ENCODE assay signal across 25 cellular contexts in the genomic region with DNA sequence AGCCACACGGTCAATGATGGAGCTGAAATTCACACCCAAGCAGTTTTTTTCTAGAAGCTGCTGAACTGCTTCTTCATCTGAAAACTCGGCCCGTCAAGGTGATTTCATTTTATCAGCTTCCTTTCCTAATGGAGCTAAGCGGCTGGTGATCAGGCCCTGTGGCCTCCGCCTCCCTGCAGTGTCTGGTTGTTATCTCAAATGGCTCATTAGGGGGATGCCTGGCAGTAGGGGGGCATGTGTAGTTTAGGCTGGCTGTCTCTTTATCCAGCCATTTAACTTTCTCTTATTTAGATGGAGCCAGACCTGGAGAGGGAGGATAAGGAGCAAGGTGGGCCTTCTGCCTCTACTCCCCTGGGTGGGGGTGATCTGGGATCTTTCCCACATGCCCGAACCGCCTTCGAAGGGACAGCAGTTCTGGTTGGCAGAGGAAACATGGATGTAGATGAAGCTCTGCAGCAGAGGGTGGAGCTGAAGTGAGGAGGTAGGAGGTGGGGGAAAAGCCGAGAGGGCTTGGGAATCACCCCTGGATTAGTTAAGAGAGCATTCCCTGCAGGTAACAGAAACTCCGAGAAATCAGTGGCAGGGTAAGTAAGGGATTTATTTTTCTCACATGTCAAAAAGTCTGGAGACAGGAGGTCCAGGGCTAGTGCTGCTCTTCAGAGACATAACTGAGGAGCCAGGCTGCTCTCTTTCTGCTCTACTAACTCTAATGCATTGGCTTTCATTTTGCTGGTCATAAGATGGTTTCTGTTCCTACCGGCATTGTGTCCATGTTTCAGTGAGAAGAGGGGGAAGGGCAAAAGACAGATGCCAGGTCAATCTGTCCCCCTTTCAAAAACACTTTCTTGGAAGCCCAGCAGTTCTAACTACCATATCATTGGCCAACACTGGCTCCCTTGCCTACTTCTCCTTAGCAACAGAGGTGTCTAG.
DNase-seq lines count a peak whose midpoint lies in the region; ATAC-seq and TF ChIP-seq lines count a peak whose summit lies in the region.
"Had no signal": no experiment of that assay in that cellular context is flagged by ENCODE, and none has a peak within 500 bp of the region (broad histone marks: within the 10 kb centered on the region; RNA-seq: fewer than 3 reads in every experiment).

No MANE protein-coding gene starts in this region.

- H3K27ac Mint-ChIP-seq in WTC11 (peak overlapping the region; percentile 22; the same call in 1 of the 2 replicates), nephron progenitor cell (peak overlapping the region; percentile 62)
- H3K27ac Mint-ChIP-seq: activated naive CD8-positive, alpha-beta T cell treated with anti-CD3 and anti-CD28 coated beads, Interleukin-2, amount 10 ng/mL, durations not matched to agents 7 days and 5 days; activated T-helper 2 cell treated with anti-CD3 and anti-CD28 coated beads, Interferon-gamma antibody, Interleukin-2, Interleukin-4, amounts not matched to agents 10 μg/mL and 5 μg/mL and 100 μg/mL, durations not matched to agents 14 hours and 24 hours and 36 hours; immature natural killer cell; naive thymus-derived CD4-positive, alpha-beta T cell had no signal

- DNase-seq in DMS 273 treated with DMSO at 0.1 percent for 48 hours (lab: John Stamatoyannopoulos, UW) (peak; percentile 96), H7 (peak; percentile 26), WTC11 (ENCODE audit: low spot score) (no peak), nephron progenitor cell (no peak), NCI-H1417 (lab: John Stamatoyannopoulos, UW) (no peak)
- no peak for DNase-seq in stimulated activated CD4-positive, alpha-beta T cell treated with anti-CD3 and anti-CD28 coated beads, Interleukin-4, amount 100 ng/mL, for 1 hour
- DNase-seq: activated CD4-positive, alpha-beta T cell treated with anti-CD3 and anti-CD28 coated beads, Interleukin-2, amount 50 U/mL, for 4 hours; activated CD4-positive, CD25-positive, alpha-beta regulatory T cell; activated naive CD8-positive, alpha-beta T cell treated with anti-CD3 and anti-CD28 coated beads, Interleukin-2, amount 10 ng/mL, durations not matched to agents 7 days and 5 days; effector CD4-positive, alpha-beta T cell; GOT3; immature natural killer cell; Karpas-422; MV-4-11; naive thymus-derived CD4-positive, alpha-beta T cell; NCI-H187; NCI-H2171 treated with DMSO at 0.1 percent for 48 hours; posterior cingulate gyrus; sigmoid colon; T1000; trophoblast cell had no signal

- POLR2A ChIA-PET in WTC11 (lab: Charles Lee), result no interaction called here

- H3K9me3 Mint-ChIP-seq in WTC11 (peaks cover 13% of the 10 kb centered on the region), nephron progenitor cell (peaks cover 28% of the 10 kb centered on the region)
- H3K9me3 Mint-ChIP-seq: activated naive CD8-positive, alpha-beta T cell treated with anti-CD3 and anti-CD28 coated beads, Interleukin-2, amount 10 ng/mL, durations not matched to agents 7 days and 5 days had no signal

- H3K4me3 Mint-ChIP-seq in WTC11, result no peak overlapping the region
- no peak overlapping the region for H3K4me3 Mint-ChIP-seq in nephron progenitor cell
- H3K4me3 Mint-ChIP-seq: activated naive CD8-positive, alpha-beta T cell treated with anti-CD3 and anti-CD28 coated beads, Interleukin-2, amount 10 ng/mL, durations not matched to agents 7 days and 5 days; immature natural killer cell; naive thymus-derived CD4-positive, alpha-beta T cell had no signal

- CTCF ChIA-PET in WTC11 (lab: Charles Lee), result interaction anchor here (0.9 to 3.3 kb wide), 6 partner anchors 9 to 65 kb away, joined by 3 to 42 read pairs (median 7); no protein-coding TSS in a partner anchor

- H3K36me3 Mint-ChIP-seq in WTC11 (peaks cover 11% of the 10 kb centered on the region), nephron progenitor cell (ENCODE audit: low read depth) (peaks cover 43% of the 10 kb centered on the region)

- ATAC-seq in WTC11 (peak; percentile 89), GM19324 (IDR thresholded peaks at IDR 0.05; ENCODE audit: low FRiP score, unreplicated experiment) (no peak), HG02840 (IDR thresholded peaks at IDR 0.05; ENCODE audit: low FRiP score, unreplicated experiment) (no peak)
- ATAC-seq: left lobe of liver; naive thymus-derived CD4-positive, alpha-beta T cell had no signal

- H3K4me1 Mint-ChIP-seq in WTC11 (peaks cover 20% of the 10 kb centered on the region), nephron progenitor cell (peaks cover 27% of the 10 kb centered on the region)
- H3K4me1 Mint-ChIP-seq: activated naive CD8-positive, alpha-beta T cell treated with anti-CD3 and anti-CD28 coated beads, Interleukin-2, amount 10 ng/mL, durations not matched to agents 7 days and 5 days; immature natural killer cell had no signal

- H3K36me3 ChIP-seq in H7 (replicated peaks; ENCODE audit: control insufficient read depth, insufficient read depth, low read length), result no peaks in the 10 kb centered on the region
- H3K36me3 ChIP-seq: sigmoid colon had no signal

- no peak overlapping the region for H3K4me3 ChIP-seq in H7 (ENCODE audit: insufficient read depth, low read depth, low read length)
- H3K4me3 ChIP-seq: sigmoid colon had no signal

- no peaks in the 10 kb centered on the region; the same call in 1 of the 2 replicates for H3K27me3 Mint-ChIP-seq in WTC11 (ENCODE audit: low read depth)
- H3K27me3 Mint-ChIP-seq in nephron progenitor cell (ENCODE audit: low read depth, poor library complexity), result no peaks in the 10 kb centered on the region
- H3K27me3 Mint-ChIP-seq: activated naive CD8-positive, alpha-beta T cell treated with anti-CD3 and anti-CD28 coated beads, Interleukin-2, amount 10 ng/mL, durations not matched to agents 7 days and 5 days; naive thymus-derived CD4-positive, alpha-beta T cell had no signal

- TF ChIP-seq CTCF in WTC11 (IDR thresholded peaks at IDR 0.05), result no peak
- no peak for TF ChIP-seq CTCF in nephron progenitor cell (IDR thresholded peaks at IDR 0.05)

- H3K27me3 ChIP-seq in H7 (ENCODE audit: control insufficient read depth, insufficient read depth, low read length), result no peaks in the 10 kb centered on the region
- H3K27me3 ChIP-seq: sigmoid colon had no signal

TF ChIP-seq in WTC11, 78 proteins besides CTCF, POLR2A, EP300 and RAD21 (continues in another document):
- TF ChIP-seq, protein P1, sequence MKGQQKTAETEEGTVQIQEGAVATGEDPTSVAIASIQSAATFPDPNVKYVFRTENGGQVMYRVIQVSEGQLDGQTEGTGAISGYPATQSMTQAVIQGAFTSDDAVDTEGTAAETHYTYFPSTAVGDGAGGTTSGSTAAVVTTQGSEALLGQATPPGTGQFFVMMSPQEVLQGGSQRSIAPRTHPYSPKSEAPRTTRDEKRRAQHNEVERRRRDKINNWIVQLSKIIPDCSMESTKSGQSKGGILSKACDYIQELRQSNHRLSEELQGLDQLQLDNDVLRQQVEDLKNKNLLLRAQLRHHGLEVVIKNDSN (CRISPR knock-in tag; IDR thresholded peaks at IDR 0.05), result no peak
- TF ChIP-seq HMGA2 (CRISPR knock-in tag; IDR thresholded peaks at IDR 0.05) (no peak), JAZF1 (CRISPR knock-in tag; IDR thresholded peaks at IDR 0.05) (no peak), ZNF263 (CRISPR knock-in tag; IDR thresholded peaks at IDR 0.05; ENCODE audit: low read depth) (no peak), FOXK1 (CRISPR knock-in tag; IDR thresholded peaks at IDR 0.05) (no peak), GRHL2 (CRISPR knock-in tag; IDR thresholded peaks at IDR 0.05; ENCODE audit: insufficient replicate concordance, severe bottlenecking) (no peak), TEAD4 (CRISPR knock-in tag; IDR thresholded peaks at IDR 0.05) (no peak), PRRX2 (CRISPR knock-in tag; IDR thresholded peaks at IDR 0.05) (no peak), SMAD3 (CRISPR knock-in tag; IDR thresholded peaks at IDR 0.05; ENCODE audit: borderline replicate concordance) (no peak), SMAD4 (CRISPR knock-in tag; IDR thresholded peaks at IDR 0.05) (no peak)
- TF ChIP-seq, protein P2, sequence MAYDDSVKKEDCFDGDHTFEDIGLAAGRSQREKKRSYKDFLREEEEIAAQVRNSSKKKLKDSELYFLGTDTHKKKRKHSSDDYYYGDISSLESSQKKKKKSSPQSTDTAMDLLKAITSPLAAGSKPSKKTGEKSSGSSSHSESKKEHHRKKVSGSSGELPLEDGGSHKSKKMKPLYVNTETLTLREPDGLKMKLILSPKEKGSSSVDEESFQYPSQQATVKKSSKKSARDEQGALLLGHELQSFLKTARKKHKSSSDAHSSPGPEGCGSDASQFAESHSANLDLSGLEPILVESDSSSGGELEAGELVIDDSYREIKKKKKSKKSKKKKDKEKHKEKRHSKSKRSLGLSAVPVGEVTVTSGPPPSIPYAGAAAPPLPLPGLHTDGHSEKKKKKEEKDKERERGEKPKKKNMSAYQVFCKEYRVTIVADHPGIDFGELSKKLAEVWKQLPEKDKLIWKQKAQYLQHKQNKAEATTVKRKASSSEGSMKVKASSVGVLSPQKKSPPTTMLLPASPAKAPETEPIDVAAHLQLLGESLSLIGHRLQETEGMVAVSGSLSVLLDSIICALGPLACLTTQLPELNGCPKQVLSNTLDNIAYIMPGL (CRISPR knock-in tag; IDR thresholded peaks at IDR 0.05), result no peak
- TF ChIP-seq, protein P3, sequence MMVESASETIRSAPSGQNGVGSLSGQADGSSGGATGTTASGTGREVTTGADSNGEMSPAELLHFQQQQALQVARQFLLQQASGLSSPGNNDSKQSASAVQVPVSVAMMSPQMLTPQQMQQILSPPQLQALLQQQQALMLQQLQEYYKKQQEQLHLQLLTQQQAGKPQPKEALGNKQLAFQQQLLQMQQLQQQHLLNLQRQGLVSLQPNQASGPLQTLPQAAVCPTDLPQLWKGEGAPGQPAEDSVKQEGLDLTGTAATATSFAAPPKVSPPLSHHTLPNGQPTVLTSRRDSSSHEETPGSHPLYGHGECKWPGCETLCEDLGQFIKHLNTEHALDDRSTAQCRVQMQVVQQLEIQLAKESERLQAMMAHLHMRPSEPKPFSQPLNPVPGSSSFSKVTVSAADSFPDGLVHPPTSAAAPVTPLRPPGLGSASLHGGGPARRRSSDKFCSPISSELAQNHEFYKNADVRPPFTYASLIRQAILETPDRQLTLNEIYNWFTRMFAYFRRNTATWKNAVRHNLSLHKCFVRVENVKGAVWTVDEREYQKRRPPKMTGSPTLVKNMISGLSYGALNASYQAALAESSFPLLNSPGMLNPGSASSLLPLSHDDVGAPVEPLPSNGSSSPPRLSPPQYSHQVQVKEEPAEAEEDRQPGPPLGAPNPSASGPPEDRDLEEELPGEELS (CRISPR knock-in tag; IDR thresholded peaks at IDR 0.05), result no peak
- TF ChIP-seq, protein P4, sequence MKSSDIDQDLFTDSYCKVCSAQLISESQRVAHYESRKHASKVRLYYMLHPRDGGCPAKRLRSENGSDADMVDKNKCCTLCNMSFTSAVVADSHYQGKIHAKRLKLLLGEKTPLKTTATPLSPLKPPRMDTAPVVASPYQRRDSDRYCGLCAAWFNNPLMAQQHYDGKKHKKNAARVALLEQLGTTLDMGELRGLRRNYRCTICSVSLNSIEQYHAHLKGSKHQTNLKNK (CRISPR knock-in tag; IDR thresholded peaks at IDR 0.05), result no peak

Comparison
In these comparisons a context has a peak if more than half of its experiments do, and no peak if none do; other contexts are left out.
1. DNase-seq: peak in DMS 273 treated with DMSO at 0.1 percent for 48 hours (single experiment) and H7 (single experiment); none in WTC11 (single experiment), nephron progenitor cell (single experiment), NCI-H1417 (0 of 3) and stimulated activated CD4-positive, alpha-beta T cell treated with anti-CD3 and anti-CD28 coated beads, Interleukin-4, amount 100 ng/mL, for 1 hour (single experiment).